ENCODE assay signal across 34 cellular contexts in the genomic region with DNA sequence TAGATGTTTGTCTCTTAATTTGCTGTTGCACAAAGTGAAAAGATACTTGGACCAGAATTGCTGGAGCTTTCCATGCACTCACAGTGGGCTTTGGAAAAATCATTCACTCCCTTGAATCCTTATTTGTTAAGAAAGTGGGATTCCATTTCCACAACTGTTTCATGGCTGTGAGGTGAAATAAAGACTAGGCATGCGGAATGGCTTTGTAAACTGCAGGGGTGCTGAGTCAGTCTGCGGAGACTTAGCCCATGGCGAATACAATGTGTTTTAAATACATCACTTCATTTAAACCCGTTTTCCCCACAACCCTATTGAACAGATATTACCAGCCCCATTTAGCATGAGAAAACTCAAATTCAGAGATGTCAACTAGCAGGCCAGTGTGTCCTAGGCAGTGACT. TPM values are rescaled to one million over a fixed set of nuclear protein-coding genes. Genes with fewer than 3 reads are reported as not detected.
"Had no signal": no experiment of that assay in that cellular context is flagged by ENCODE, and none has a peak within 500 bp of the region (broad histone marks: within the 10 kb centered on the region; RNA-seq: fewer than 3 reads in every experiment).

No MANE protein-coding gene starts in this region.

- H3K36me3 Mint-ChIP-seq: activated CD4-positive, alpha-beta memory T cell treated with anti-CD3 and anti-CD28 coated beads for 36 hours; activated naive CD4-positive, alpha-beta T cell treated with anti-CD3 and anti-CD28 coated beads, Interleukin-2, amount 10 ng/mL, durations not matched to agents 7 days and 5 days had no signal

- H3K36me3 ChIP-seq: brain microvascular endothelial cell had no signal

- H3K9me3 Mint-ChIP-seq: activated CD4-positive, alpha-beta memory T cell treated with anti-CD3 and anti-CD28 coated beads for 36 hours; activated naive CD8-positive, alpha-beta T cell treated with anti-CD3 and anti-CD28 coated beads, Interleukin-2, amount 50 U/mL, for 24 hours; activated T-cell treated with anti-CD3 and anti-CD28 coated beads, Interleukin-2, amount 50 U/mL, for 4 hours; T-helper 2 cell treated with Interferon-gamma antibody and Interleukin-4, amounts not matched to agents 5 μg/mL and 100 μg/mL, for 36 hours had no signal

- H3K9me3 ChIP-seq: Peyer's patch, SJSA1, SK-N-SH had no signal

- H3K4me1 ChIP-seq: Peyer's patch had no signal

- H3K4me3 ChIP-seq: Peyer's patch, SJSA1 had no signal

- H3K27ac ChIP-seq: brain microvascular endothelial cell, KMS-11, Peyer's patch, SJSA1 had no signal

- H3K4me2 ChIP-seq: KMS-11, SK-N-SH had no signal

- DNase-seq: activated CD4-positive, alpha-beta memory T cell treated with anti-CD3 and anti-CD28 coated beads for 36 hours; activated CD4-positive, alpha-beta T cell treated with anti-CD3 and anti-CD28 coated beads for 36 hours; activated CD4-positive, alpha-beta T cell treated with anti-CD3 and anti-CD28 coated beads, Interleukin-2, amount 50 U/mL, for 1 hour; activated CD8-positive, alpha-beta memory T cell treated with anti-CD3 and anti-CD28 coated beads, Interleukin-2, amount 50 U/mL, for 4 hours; activated effector memory CD4-positive, alpha-beta T cell treated with Interleukin-2 at 50 U/mL for 16 hours; activated naive CD4-positive, alpha-beta T cell treated with anti-CD3 and anti-CD28 coated beads, Interleukin-2, amount 10 ng/mL, durations not matched to agents 7 days and 5 days; activated naive CD8-positive, alpha-beta T cell treated with anti-CD3 and anti-CD28 coated beads, Interleukin-2, amount 50 U/mL, for 24 hours; activated T-cell treated with anti-CD3 and anti-CD28 coated beads for 4 hours; activated T-cell treated with anti-CD3 and anti-CD28 coated beads, Interleukin-2, amount 50 U/mL, for 4 hours; anterior cingulate cortex; brain microvascular endothelial cell; central memory CD4-positive, alpha-beta T cell; MM.1S; MV-4-11; NCI-H1092; NCI-H1436 treated with DMSO at 0.1 percent for 48 hours; NCI-H1694 treated with DMSO at 0.1 percent for 48 hours; NCI-H2081; NCI-H226; NCI-H446 treated with DMSO at 0.1 percent for 48 hours; NCI-H524; Peyer's patch; RPMI8226; SHP77 treated with DMSO at 0.1 percent for 48 hours; SK-N-SH had no signal

- ATAC-seq: activated CD4-positive, alpha-beta T cell treated with anti-CD3 and anti-CD28 coated beads for 36 hours; activated CD4-positive, CD25-positive, alpha-beta regulatory T cell treated with anti-CD3 and anti-CD28 coated beads, Interleukin-2, amount 50 U/mL, for 24 hours; activated naive CD8-positive, alpha-beta T cell treated with anti-CD3 and anti-CD28 coated beads, Interleukin-2, amount 50 U/mL, for 24 hours; activated T-cell treated with anti-CD3 and anti-CD28 coated beads, Interleukin-2, amount 50 U/mL, for 4 hours had no signal

- H3K27me3 ChIP-seq: brain microvascular endothelial cell, Peyer's patch, SJSA1 had no signal

- H3K9ac ChIP-seq: KMS-11, SK-N-SH had no signal

- H3K27me3 Mint-ChIP-seq: activated CD4-positive, alpha-beta T cell treated with anti-CD3 and anti-CD28 coated beads for 36 hours; activated naive CD4-positive, alpha-beta T cell treated with anti-CD3 and anti-CD28 coated beads, Interleukin-2, amount 10 ng/mL, durations not matched to agents 7 days and 5 days had no signal

- H3K4me3 Mint-ChIP-seq: activated CD4-positive, alpha-beta memory T cell treated with anti-CD3 and anti-CD28 coated beads for 36 hours; activated CD4-positive, alpha-beta T cell treated with anti-CD3 and anti-CD28 coated beads for 36 hours; activated naive CD4-positive, alpha-beta T cell treated with anti-CD3 and anti-CD28 coated beads, Interleukin-2, amount 10 ng/mL, durations not matched to agents 7 days and 5 days; activated naive CD8-positive, alpha-beta T cell; activated naive CD8-positive, alpha-beta T cell treated with anti-CD3 and anti-CD28 coated beads, Interleukin-2, amount 50 U/mL, for 24 hours; activated T-cell treated with anti-CD3 and anti-CD28 coated beads, Interleukin-2, amount 50 U/mL, for 4 hours; T-helper 1 cell treated with Interleukin-12 subunit alpha and Interleukin-12 subunit beta and Interleukin-4 antibody, amounts not matched to agents 30 μg/mL and 1 μg/mL, for 36 hours; T-helper 2 cell treated with Interferon-gamma antibody and Interleukin-4, amounts not matched to agents 5 μg/mL and 100 μg/mL, for 36 hours had no signal

- FAIRE-seq: TTC549 had no signal

- H3K27ac Mint-ChIP-seq: activated CD4-positive, alpha-beta memory T cell treated with anti-CD3 and anti-CD28 coated beads for 36 hours; activated CD4-positive, alpha-beta T cell treated with anti-CD3 and anti-CD28 coated beads for 36 hours; activated naive CD4-positive, alpha-beta T cell treated with anti-CD3 and anti-CD28 coated beads, Interleukin-2, amount 10 ng/mL, durations not matched to agents 7 days and 5 days; activated naive CD8-positive, alpha-beta T cell; activated naive CD8-positive, alpha-beta T cell treated with anti-CD3 and anti-CD28 coated beads, Interleukin-2, amount 50 U/mL, for 24 hours; T-helper 1 cell treated with Interleukin-12 subunit alpha and Interleukin-12 subunit beta and Interleukin-4 antibody, amounts not matched to agents 30 μg/mL and 1 μg/mL, for 36 hours; T-helper 2 cell treated with Interferon-gamma antibody and Interleukin-4, amounts not matched to agents 5 μg/mL and 100 μg/mL, for 36 hours had no signal

RNA-seq across cellular contexts. Expression of a gene that starts 36.7 kb away (rescaled TPM):
- total RNA-seq: activated CD4-positive, alpha-beta memory T cell treated with anti-CD3 and anti-CD28 coated beads for 36 hours; activated CD4-positive, alpha-beta T cell treated with anti-CD3 and anti-CD28 coated beads for 36 hours; activated T-cell treated with anti-CD3 and anti-CD28 coated beads, Interleukin-2, amount 50 U/mL, for 4 hours; cerebellum; LHCN-M2; SJSA1 had no signal
